1 cellular context compared by ENCODE assay signal in genomic region chr9:130120207-130120587, GRCh38.
TF ChIP-seq lines count a peak whose summit lies in the region.

No MANE protein-coding gene starts in this region.

TF ChIP-seq in SK-N-SH, 30 proteins besides CTCF, POLR2A, EP300 and RAD21 (continued from another document):
- no peak for TF ChIP-seq MXI1 (IDR thresholded peaks at IDR 0.05; ENCODE audit: low read depth, low read length)
- TF ChIP-seq RCOR1 (IDR thresholded peaks at IDR 0.05; ENCODE audit: low read length) = no peak
- no peak for TF ChIP-seq MAX (IDR thresholded peaks at IDR 0.05; ENCODE audit: low read depth)
- no peak for TF ChIP-seq TEAD4 (IDR thresholded peaks at IDR 0.05; ENCODE audit: borderline replicate concordance, insufficient read depth)
- TF ChIP-seq FOXJ3 (CRISPR knock-in tag; IDR thresholded peaks at IDR 0.05) = no peak
- TF ChIP-seq GABPA (IDR thresholded peaks at IDR 0.05; ENCODE audit: low read depth) = no peak
